In the genomic region with DNA sequence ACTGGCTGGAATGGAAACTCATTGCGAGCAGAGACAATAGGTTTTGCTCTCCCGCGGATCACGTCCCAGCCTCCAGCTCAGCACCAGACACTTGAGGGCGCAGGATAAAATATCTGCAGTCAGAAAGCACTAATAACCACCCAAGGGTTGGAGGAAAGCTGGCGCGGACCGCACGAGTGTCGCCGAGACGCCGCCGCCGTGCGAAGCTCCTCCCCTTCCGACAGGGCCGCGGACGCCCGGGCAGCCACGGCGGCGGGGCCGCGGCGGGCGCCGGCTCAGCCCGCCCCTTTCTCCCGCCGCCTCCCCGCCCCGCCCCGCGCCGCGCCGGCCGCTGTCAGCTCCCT, we compare ENCODE assay signal across 8 cellular contexts. TPM values are rescaled to one million over a fixed set of nuclear protein-coding genes. Genes with fewer than 3 reads are reported as not detected.
DNase-seq lines count a peak whose midpoint lies in the region; ATAC-seq and TF ChIP-seq lines count a peak whose summit lies in the region.

A gene with protein sequence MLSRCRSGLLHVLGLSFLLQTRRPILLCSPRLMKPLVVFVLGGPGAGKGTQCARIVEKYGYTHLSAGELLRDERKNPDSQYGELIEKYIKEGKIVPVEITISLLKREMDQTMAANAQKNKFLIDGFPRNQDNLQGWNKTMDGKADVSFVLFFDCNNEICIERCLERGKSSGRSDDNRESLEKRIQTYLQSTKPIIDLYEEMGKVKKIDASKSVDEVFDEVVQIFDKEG (plus strand): TSS at position 213 of the 344 bp plus-strand sequence. CDS start 156 bp downstream, outside the sequence.

- TF ChIP-seq EP300 in tibial nerve (IDR thresholded peaks at IDR 0.05) = peak in 1 of 2 donors; percentile 51

- ATAC-seq in HG02642 (IDR thresholded peaks at IDR 0.05; ENCODE audit: poor library complexity, unreplicated experiment) = peak; percentile 79
- ATAC-seq in Right ventricle myocardium superior (ENCODE audit: poor library complexity) = peak; percentile 89

- no peak within 1 kb of the TSS for H3K23ac ChIP-seq in trophoblast cell (ENCODE audit: low read length)

- H3K4me3 ChIP-seq in GM12865 (ENCODE audit: low read depth, low read length) = peak within 1 kb of the TSS; percentile 98
- peak within 1 kb of the TSS; percentile 90 for H3K4me3 ChIP-seq in trophoblast cell (ENCODE audit: low read depth, low read length)
- peak within 1 kb of the TSS; percentile 69 to 97 (median 92) for H3K4me3 ChIP-seq in tibial nerve

- peak within 1 kb of the TSS; percentile 99 for H3K14ac ChIP-seq in trophoblast cell (ENCODE audit: low read length)

- H3K36me3 ChIP-seq in trophoblast cell (ENCODE audit: control insufficient read depth in 1 of 2, insufficient read depth in 2 of 2, low read length in 2 of 2) = no peaks in the 10 kb centered on the region
- no peaks in the 10 kb centered on the region for H3K36me3 ChIP-seq in tibial nerve

- peak within 1 kb of the TSS; percentile 97 for H2BK5ac ChIP-seq in trophoblast cell (ENCODE audit: low read depth, low read length, poor library complexity)

- no peaks in the 10 kb centered on the region for H3K27me3 ChIP-seq in trophoblast cell (ENCODE audit: insufficient read depth, low read length)
- H3K27me3 ChIP-seq in tibial nerve = no peaks in the 10 kb centered on the region

- peak within 1 kb of the TSS; percentile 88 for H2AK5ac ChIP-seq in trophoblast cell (ENCODE audit: low read length)

- peak within 1 kb of the TSS; percentile 96 for H3K27ac Mint-ChIP-seq in activated naive CD8-positive, alpha-beta T cell treated with anti-CD3 and anti-CD28 coated beads for 36 hours

- H3K36me3 Mint-ChIP-seq in activated naive CD8-positive, alpha-beta T cell treated with anti-CD3 and anti-CD28 coated beads for 36 hours = peaks cover 8% of the 10 kb centered on the region

- peak within 1 kb of the TSS; percentile 93 for H3K9ac ChIP-seq in trophoblast cell (ENCODE audit: low read length)

- no peaks in the 10 kb centered on the region for H3K9me3 Mint-ChIP-seq in activated naive CD8-positive, alpha-beta T cell treated with anti-CD3 and anti-CD28 coated beads for 36 hours

- TF ChIP-seq POLR2A in tibial nerve (IDR thresholded peaks at IDR 0.05) = no peak

- peak within 1 kb of the TSS; percentile 51 for H2BK12ac ChIP-seq in trophoblast cell (ENCODE audit: low read length)

- no peak for TF ChIP-seq CTCF in GM12865 (IDR thresholded peaks at IDR 0.05; ENCODE audit: insufficient read depth, low read depth, low read length, missing control alignments)
- TF ChIP-seq CTCF in tibial nerve (IDR thresholded peaks at IDR 0.05) = no peak

- peak within 1 kb of the TSS; percentile 96 for H3K4ac ChIP-seq in trophoblast cell (ENCODE audit: low read depth, low read length)

- H3K27ac ChIP-seq in trophoblast cell (ENCODE audit: low read depth, low read length) (peak within 1 kb of the TSS; percentile 99), tibial nerve (peak within 1 kb of the TSS; percentile 94 to 99 (median 98))

- H4K8ac ChIP-seq in trophoblast cell (ENCODE audit: low read depth, low read length) = peak within 1 kb of the TSS; percentile 99

- H3K9me3 ChIP-seq in trophoblast cell (ENCODE audit: insufficient read depth, low read depth, low read length) = no peaks in the 10 kb centered on the region
- no peaks in the 10 kb centered on the region for H3K9me3 ChIP-seq in tibial nerve

- H2AFZ ChIP-seq in trophoblast cell (ENCODE audit: insufficient read depth, low read length, poor library complexity) = peak within 1 kb of the TSS; percentile 98

- H4K12ac ChIP-seq in trophoblast cell (ENCODE audit: low read depth, low read length) = peak within 1 kb of the TSS; percentile 99

- H3K79me2 ChIP-seq in trophoblast cell (ENCODE audit: control insufficient read depth, insufficient read depth, low read length, poor library complexity) = peaks cover 9% of the 10 kb centered on the region

- H2BK120ac ChIP-seq in trophoblast cell (ENCODE audit: insufficient read depth, low read length, poor library complexity) = peak within 1 kb of the TSS; percentile 97

- H3K27me3 Mint-ChIP-seq in activated naive CD8-positive, alpha-beta T cell treated with anti-CD3 and anti-CD28 coated beads for 36 hours = no peaks in the 10 kb centered on the region

- H3K4me1 ChIP-seq in trophoblast cell (ENCODE audit: control insufficient read depth in 1 of 2, insufficient read depth in 2 of 2, low read length in 2 of 2) = peaks cover 7 to 8% of the 10 kb centered on the region in 2 experiments
- H3K4me1 ChIP-seq in tibial nerve = peaks cover 0 to 54% (median 21%) of the 10 kb centered on the region in 4 donors

- H3K79me1 ChIP-seq in trophoblast cell (ENCODE audit: low read length) = peaks cover 11% of the 10 kb centered on the region

- no CpG with 5 or more reads among the region's 40 CpGs for WGBS in trophoblast cell (ENCODE audit: extremely low coverage, insufficient coverage, insufficient read length)
- 1 to 2% methylated on average over 10 to 31 of the region's 40 CpGs for WGBS in tibial nerve, 2 donors

- peak within 1 kb of the TSS; percentile 98 for H4K91ac ChIP-seq in trophoblast cell (ENCODE audit: low read depth, low read length)

- H3K18ac ChIP-seq in trophoblast cell (ENCODE audit: low read length) = peak within 1 kb of the TSS; percentile 97

- peaks cover 13% of the 10 kb centered on the region for H3K4me1 Mint-ChIP-seq in activated naive CD8-positive, alpha-beta T cell treated with anti-CD3 and anti-CD28 coated beads for 36 hours

- intact Hi-C loops in Right ventricle myocardium superior (cut with DNase I) = no loop called here

- DNase-seq in GM12865 (ENCODE audit: low read depth) (peak; percentile 90), NCI-H1092 (lab: John Stamatoyannopoulos, UW) (peak; percentile 52), SKM-1 treated with dmso at 0.1 percent for 144 hours (lab: John Stamatoyannopoulos, UW; ENCODE audit: unreplicated experiment) (peak; percentile 81), Right ventricle myocardium superior (peak; percentile 92), trophoblast cell (peak; percentile 63 to 79), tibial nerve (ENCODE audit: low spot score in 2 of 2) (peak; percentile 62 to 73)
- DNase-seq in activated naive CD8-positive, alpha-beta T cell treated with anti-CD3 and anti-CD28 coated beads for 36 hours = peak; percentile 85

- H3K4me2 ChIP-seq in trophoblast cell (ENCODE audit: low read length) = peak within 1 kb of the TSS; percentile 70

- peak within 1 kb of the TSS; percentile 93 for H3K4me3 Mint-ChIP-seq in activated naive CD8-positive, alpha-beta T cell treated with anti-CD3 and anti-CD28 coated beads for 36 hours

RNA-seq across cellular contexts. Expression of the gene that starts here (rescaled TPM):
- total RNA-seq in activated naive CD8-positive, alpha-beta T cell treated with anti-CD3 and anti-CD28 coated beads for 36 hours = 100 to 1,000 TPM; 101 to 102 TPM
- total RNA-seq in Right ventricle myocardium superior (75.0 TPM), tibial nerve (100 to 1,000 TPM in 1 of 4 donors, 10 to 100 TPM in 3; 69.9 to 105 (median 99.2) TPM)
- polyA plus RNA-seq in trophoblast cell (2013) = 57.8 and 58.5 TPM in 2 replicates

Comparison
In these comparisons a context has a peak if more than half of its experiments do, and no peak if none do; other contexts are left out.
1. Peak in every context shown above with its lines: DNase-seq, ATAC-seq, H3K4me3 ChIP-seq and H3K27ac ChIP-seq.